ENCODE assay signal across 5 cellular contexts in the genomic region with DNA sequence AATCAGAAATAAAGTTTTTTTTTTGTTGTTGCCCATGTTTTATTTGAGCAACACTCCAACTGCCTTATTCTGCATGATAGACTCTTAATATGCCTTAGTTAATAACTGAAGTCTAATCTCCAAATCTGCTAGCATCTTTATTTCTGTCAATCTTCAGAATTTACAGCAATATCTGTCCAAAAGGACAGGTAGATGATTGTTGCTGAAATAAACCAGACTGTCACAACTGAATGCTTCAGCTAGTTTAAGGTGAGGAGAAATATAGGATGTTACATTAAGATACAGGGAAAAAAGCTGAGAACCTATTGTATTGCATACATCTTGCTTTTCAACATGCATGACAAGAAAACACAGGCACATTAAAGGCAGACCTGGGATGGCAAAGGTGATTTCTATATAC.
"Had no signal": no experiment of that assay in that cellular context is flagged by ENCODE, and none has a peak within 500 bp of the region (broad histone marks: within the 10 kb centered on the region; RNA-seq: fewer than 3 reads in every experiment).

No MANE protein-coding gene starts in this region.

- H3K27ac ChIP-seq: HL-60 had no signal

- H3K4me3 ChIP-seq: K562 had no signal

- DNase-seq: IMR-90, KBM-7, KG1 had no signal
